ENCODE assay signal across 35 cellular contexts in genomic region chrX:39956803-39957394, GRCh38.
"Had no signal": no experiment of that assay in that cellular context is flagged by ENCODE, and none has a peak within 500 bp of the region (broad histone marks: within the 10 kb centered on the region; RNA-seq: fewer than 3 reads in every experiment).

No MANE protein-coding gene starts in this region.

- DNase-seq: activated CD4-positive, alpha-beta T cell treated with anti-CD3 and anti-CD28 coated beads, Interleukin-2, amount 10 ng/mL, durations not matched to agents 24 days and 14 days; activated CD4-positive, alpha-beta T cell treated with anti-CD3 and anti-CD28 coated beads, Interleukin-2, amount 50 U/mL, for 4 hours; activated CD8-positive, alpha-beta T cell treated with anti-CD3 and anti-CD28 coated beads for 36 hours; activated effector memory CD4-positive, alpha-beta T cell treated with anti-CD3 and anti-CD28 coated beads, Interleukin-2, amount 50 U/mL, for 16 hours; activated naive CD4-positive, alpha-beta T cell; activated T-cell treated with anti-CD3 and anti-CD28 coated beads, Interleukin-2, amount 50 U/mL, for 1 hour; activated T-cell treated with anti-CD3 and anti-CD28 coated beads, Interleukin-2, amount 50 U/mL, for 72 hours; adrenal gland; body of pancreas; cerebellar nuclear complex; Karpas-422; KBM-7; NCI-H1048; NCI-H1105 treated with DMSO at 0.1 percent for 48 hours; NCI-H1436 treated with DMSO at 0.1 percent for 48 hours; NCI-H187; NCI-H2029 treated with DMSO at 0.1 percent for 48 hours; NCI-H2107; NCI-H2171; NCI-H510A; NCI-H526; NCI-H748 treated with DMSO at 0.1 percent for 48 hours; NK-92 treated with Interleukin-12 subunit alpha and Interleukin-12 subunit beta, amount 100 ng/mL, for 24 hours; PC-3; Peyer's patch; SIG-M5; T-cell; T-helper 17 cell; T-helper 9 cell had no signal

- H3K27ac ChIP-seq: adrenal gland, body of pancreas, breast epithelium, Peyer's patch, RWPE1 had no signal

- H3K36me3 ChIP-seq: adrenal gland, breast epithelium, Peyer's patch had no signal

- H3K4me3 ChIP-seq: adrenal gland, body of pancreas, breast epithelium, Peyer's patch had no signal

- H3K9me3 ChIP-seq: adrenal gland, body of pancreas, breast epithelium, Peyer's patch had no signal

- ATAC-seq: activated CD8-positive, alpha-beta T cell treated with anti-CD3 and anti-CD28 coated beads for 36 hours; activated naive CD4-positive, alpha-beta T cell treated with anti-CD3 and anti-CD28 coated beads, Interleukin-2, amount 50 U/mL, for 72 hours; activated T-cell treated with anti-CD3 and anti-CD28 coated beads, Interleukin-2, amount 50 U/mL, for 72 hours; activated T-helper 17 cell treated with anti-CD3 and anti-CD28 coated beads, Interleukin-2, amount 50 U/mL, for 72 hours; body of pancreas; PC-3; Right ventricle myocardium inferior; SK-N-SH treated with all-trans-retinoic acid at 6 μM for 48 hours; T-cell; T-helper 17 cell had no signal

- H3K27me3 ChIP-seq: adrenal gland, body of pancreas, Peyer's patch had no signal

- H3K4me1 ChIP-seq: adrenal gland, breast epithelium, Peyer's patch had no signal
